Comparison of ENCODE assay signal across 2 cellular contexts in the genomic region with DNA sequence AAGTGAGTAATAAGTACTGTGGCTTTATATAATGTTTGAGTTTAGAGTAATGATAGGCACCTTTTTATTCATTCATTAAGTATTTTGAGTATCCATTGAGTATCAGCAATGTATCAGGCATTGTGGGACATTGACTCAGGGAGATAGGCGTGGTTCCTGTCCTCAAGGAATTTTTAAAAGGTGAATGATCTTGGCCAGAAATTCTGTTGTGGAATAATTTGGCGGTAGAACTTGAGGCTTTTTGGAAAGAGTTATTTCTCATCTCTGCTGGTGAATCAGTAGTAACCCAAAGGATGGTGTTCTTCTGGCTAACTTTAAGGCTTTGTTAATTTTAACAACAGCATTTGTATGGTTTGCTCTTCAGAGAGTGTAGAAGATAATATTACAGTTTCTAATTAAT.
TF ChIP-seq lines count a peak whose summit lies in the region.

No MANE protein-coding gene starts in this region.

TF ChIP-seq in A549, 52 proteins besides CTCF, POLR2A, EP300 and RAD21 (continued from another document):
- TF ChIP-seq, protein P1, sequence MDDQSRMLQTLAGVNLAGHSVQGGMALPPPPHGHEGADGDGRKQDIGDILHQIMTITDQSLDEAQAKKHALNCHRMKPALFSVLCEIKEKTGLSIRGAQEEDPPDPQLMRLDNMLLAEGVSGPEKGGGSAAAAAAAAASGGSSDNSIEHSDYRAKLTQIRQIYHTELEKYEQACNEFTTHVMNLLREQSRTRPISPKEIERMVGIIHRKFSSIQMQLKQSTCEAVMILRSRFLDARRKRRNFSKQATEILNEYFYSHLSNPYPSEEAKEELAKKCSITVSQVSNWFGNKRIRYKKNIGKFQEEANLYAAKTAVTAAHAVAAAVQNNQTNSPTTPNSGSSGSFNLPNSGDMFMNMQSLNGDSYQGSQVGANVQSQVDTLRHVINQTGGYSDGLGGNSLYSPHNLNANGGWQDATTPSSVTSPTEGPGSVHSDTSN (IDR thresholded peaks at IDR 0.05) = no peak

TF ChIP-seq in HCT116, 20 proteins besides CTCF, POLR2A, EP300 and RAD21 (continued from another document):
- TF ChIP-seq, protein P2, sequence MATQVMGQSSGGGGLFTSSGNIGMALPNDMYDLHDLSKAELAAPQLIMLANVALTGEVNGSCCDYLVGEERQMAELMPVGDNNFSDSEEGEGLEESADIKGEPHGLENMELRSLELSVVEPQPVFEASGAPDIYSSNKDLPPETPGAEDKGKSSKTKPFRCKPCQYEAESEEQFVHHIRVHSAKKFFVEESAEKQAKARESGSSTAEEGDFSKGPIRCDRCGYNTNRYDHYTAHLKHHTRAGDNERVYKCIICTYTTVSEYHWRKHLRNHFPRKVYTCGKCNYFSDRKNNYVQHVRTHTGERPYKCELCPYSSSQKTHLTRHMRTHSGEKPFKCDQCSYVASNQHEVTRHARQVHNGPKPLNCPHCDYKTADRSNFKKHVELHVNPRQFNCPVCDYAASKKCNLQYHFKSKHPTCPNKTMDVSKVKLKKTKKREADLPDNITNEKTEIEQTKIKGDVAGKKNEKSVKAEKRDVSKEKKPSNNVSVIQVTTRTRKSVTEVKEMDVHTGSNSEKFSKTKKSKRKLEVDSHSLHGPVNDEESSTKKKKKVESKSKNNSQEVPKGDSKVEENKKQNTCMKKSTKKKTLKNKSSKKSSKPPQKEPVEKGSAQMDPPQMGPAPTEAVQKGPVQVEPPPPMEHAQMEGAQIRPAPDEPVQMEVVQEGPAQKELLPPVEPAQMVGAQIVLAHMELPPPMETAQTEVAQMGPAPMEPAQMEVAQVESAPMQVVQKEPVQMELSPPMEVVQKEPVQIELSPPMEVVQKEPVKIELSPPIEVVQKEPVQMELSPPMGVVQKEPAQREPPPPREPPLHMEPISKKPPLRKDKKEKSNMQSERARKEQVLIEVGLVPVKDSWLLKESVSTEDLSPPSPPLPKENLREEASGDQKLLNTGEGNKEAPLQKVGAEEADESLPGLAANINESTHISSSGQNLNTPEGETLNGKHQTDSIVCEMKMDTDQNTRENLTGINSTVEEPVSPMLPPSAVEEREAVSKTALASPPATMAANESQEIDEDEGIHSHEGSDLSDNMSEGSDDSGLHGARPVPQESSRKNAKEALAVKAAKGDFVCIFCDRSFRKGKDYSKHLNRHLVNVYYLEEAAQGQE (IDR thresholded peaks at IDR 0.05; ENCODE audit: low read depth) = no peak
- TF ChIP-seq FOSL1 (IDR thresholded peaks at IDR 0.05; ENCODE audit: low read depth) (no peak), SIN3A (IDR thresholded peaks at IDR 0.05; ENCODE audit: low read depth) (no peak), TCF7L2 (IDR thresholded peaks at IDR 0.05; ENCODE audit: borderline replicate concordance, extremely low read depth, insufficient read depth, insufficient read length) (no peak), SRF (IDR thresholded peaks at IDR 0.05; ENCODE audit: low read depth) (no peak), YY1 (IDR thresholded peaks at IDR 0.05; ENCODE audit: extremely low read depth, insufficient replicate concordance, low read depth, low read length) (no peak), SP1 (IDR thresholded peaks at IDR 0.05; ENCODE audit: low read depth) (no peak), CEBPB (IDR thresholded peaks at IDR 0.05; ENCODE audit: low read depth) (no peak)
- TF ChIP-seq, protein P3, sequence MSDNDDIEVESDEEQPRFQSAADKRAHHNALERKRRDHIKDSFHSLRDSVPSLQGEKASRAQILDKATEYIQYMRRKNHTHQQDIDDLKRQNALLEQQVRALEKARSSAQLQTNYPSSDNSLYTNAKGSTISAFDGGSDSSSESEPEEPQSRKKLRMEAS (IDR thresholded peaks at IDR 0.05) = no peak
TF ChIP-seq in HCT116: peak in this region for 0.
